ENCODE assay signal across 8 cellular contexts in genomic region chr10:11610151-11610854, GRCh38. TPM values are rescaled to one million over a fixed set of nuclear protein-coding genes. Genes with fewer than 3 reads are reported as not detected.
DNase-seq lines count a peak whose midpoint lies in the region; ATAC-seq, FAIRE-seq and TF ChIP-seq lines count a peak whose summit lies in the region.

No MANE protein-coding gene starts in this region.

- intact Hi-C loops in activated CD4-positive, alpha-beta T cell treated with anti-CD3 and anti-CD28 coated beads for 36 hours (cut with DNase I, micrococcal nuclease), result loop anchor here (2.0 to 5.0 kb wide), 4 partner anchors 30 to 94 kb away; no protein-coding TSS in a partner anchor
- intact Hi-C loops in kidney (cut with DNase I), result no loop called here

- no peak for TF ChIP-seq CTCF in kidney (IDR thresholded peaks at IDR 0.05; ENCODE audit: borderline replicate concordance, extremely low read depth, insufficient read depth)

- peaks cover 2% of the 10 kb centered on the region for H3K27me3 Mint-ChIP-seq in activated CD4-positive, alpha-beta T cell treated with anti-CD3 and anti-CD28 coated beads for 36 hours
- H3K27me3 Mint-ChIP-seq in activated T-helper 17 cell treated with anti-CD3 and anti-CD28 coated beads, Interleukin-2, amount 50 U/mL, for 72 hours, result peaks cover 3% of the 10 kb centered on the region

- H3K4me1 Mint-ChIP-seq in activated CD4-positive, alpha-beta T cell treated with anti-CD3 and anti-CD28 coated beads for 36 hours, result peaks cover 50% of the 10 kb centered on the region
- H3K4me1 Mint-ChIP-seq in activated T-helper 17 cell treated with anti-CD3 and anti-CD28 coated beads, Interleukin-2, amount 50 U/mL, for 72 hours, result peaks cover 5% of the 10 kb centered on the region

- peak overlapping the region; percentile 87 to 93 for H3K4me3 ChIP-seq in kidney (ENCODE audit: low read length in 2 of 2)

- no peaks in the 10 kb centered on the region for H3K36me3 Mint-ChIP-seq in activated CD4-positive, alpha-beta T cell treated with anti-CD3 and anti-CD28 coated beads for 36 hours (ENCODE audit: low read depth)
- H3K36me3 Mint-ChIP-seq in activated T-helper 17 cell treated with anti-CD3 and anti-CD28 coated beads, Interleukin-2, amount 50 U/mL, for 72 hours (ENCODE audit: low read depth), result no peaks in the 10 kb centered on the region

- H3K9me3 ChIP-seq in kidney (ENCODE audit: control insufficient read depth in 1 of 2, low read length in 2 of 2), result no peaks in the 10 kb centered on the region

- H3K4me3 Mint-ChIP-seq in activated CD4-positive, alpha-beta T cell treated with anti-CD3 and anti-CD28 coated beads for 36 hours, result peak overlapping the region; percentile 83
- peak overlapping the region; percentile 84 for H3K4me3 Mint-ChIP-seq in activated T-helper 17 cell treated with anti-CD3 and anti-CD28 coated beads, Interleukin-2, amount 50 U/mL, for 72 hours

- no peak for FAIRE-seq in kidney (lab: Jason Lieb, UNC)

- no peak for ATAC-seq in activated CD4-positive, alpha-beta T cell treated with anti-CD3 and anti-CD28 coated beads for 36 hours
- no peak for ATAC-seq in activated T-helper 17 cell treated with anti-CD3 and anti-CD28 coated beads, Interleukin-2, amount 50 U/mL, for 72 hours (replicated peaks)
- ATAC-seq in HG02610 (IDR thresholded peaks at IDR 0.05; ENCODE audit: unreplicated experiment), result no peak
- no peak for ATAC-seq in GM18870 (IDR thresholded peaks at IDR 0.05; ENCODE audit: unreplicated experiment)

- DNase-seq in activated CD4-positive, alpha-beta T cell treated with anti-CD3 and anti-CD28 coated beads for 36 hours, result no peak
- DNase-seq in activated CD4-positive, alpha-beta T cell treated with anti-CD3 and anti-CD28 coated beads for 48 hours, result no peak
- DNase-seq in kidney (no peak), amygdala (lab: John Stamatoyannopoulos, UW) (no peak)

- peak overlapping the region; percentile 55 to 73 for H3K9ac ChIP-seq in kidney (ENCODE audit: low read length in 2 of 2)

- CTCF ChIA-PET in activated CD4-positive, alpha-beta T cell treated with anti-CD3 and anti-CD28 coated beads for 36 hours (lab: Charles Lee), result interaction anchor here (0.6 to 1.5 kb wide), 9 partner anchors 12 to 1399 kb away, joined by 3 to 6 read pairs (median 3); no protein-coding TSS in a partner anchor

- peaks cover 3 to 7% of the 10 kb centered on the region in 2 donors for H3K4me1 ChIP-seq in kidney (ENCODE audit: control insufficient read depth in 1 of 2, insufficient read depth in 1 of 2, low read depth in 1 of 2, low read length in 2 of 2)

- POLR2A ChIA-PET in activated CD4-positive, alpha-beta T cell treated with anti-CD3 and anti-CD28 coated beads for 36 hours (lab: Charles Lee), result interaction anchor here (0.6 kb wide), 1 partner anchor 18 kb away, joined by 9 read pairs; no protein-coding TSS in a partner anchor

- H3K27ac Mint-ChIP-seq in activated CD4-positive, alpha-beta T cell treated with anti-CD3 and anti-CD28 coated beads for 36 hours, result peak overlapping the region; percentile 80
- peak overlapping the region; percentile 49 for H3K27ac Mint-ChIP-seq in activated T-helper 17 cell treated with anti-CD3 and anti-CD28 coated beads, Interleukin-2, amount 50 U/mL, for 72 hours

- no peaks in the 10 kb centered on the region for H3K36me3 ChIP-seq in kidney (ENCODE audit: control insufficient read depth in 1 of 2, insufficient read depth in 2 of 2, low read length in 2 of 2)

- peak overlapping the region; percentile 78 to 83 for H3K27ac ChIP-seq in kidney (ENCODE audit: low read depth in 2 of 2, low read length in 2 of 2)
- peak overlapping the region; percentile 22 for H3K27ac ChIP-seq in temporal lobe (ENCODE audit: low read depth, low read length)

- no peaks in the 10 kb centered on the region for H3K9me3 Mint-ChIP-seq in activated CD4-positive, alpha-beta T cell treated with anti-CD3 and anti-CD28 coated beads for 36 hours (ENCODE audit: low read depth)
- H3K9me3 Mint-ChIP-seq in activated T-helper 17 cell treated with anti-CD3 and anti-CD28 coated beads, Interleukin-2, amount 50 U/mL, for 72 hours, result no peaks in the 10 kb centered on the region

RNA-seq across cellular contexts. Expression of gene USP6NL, which starts 1.1 kb away (rescaled TPM):
- 1 to 10 TPM; 4.4 to 5.4 TPM for total RNA-seq in activated CD4-positive, alpha-beta T cell treated with anti-CD3 and anti-CD28 coated beads for 36 hours
- total RNA-seq in activated T-helper 17 cell treated with anti-CD3 and anti-CD28 coated beads, Interleukin-2, amount 50 U/mL, for 72 hours, result 1 to 10 TPM in 1 of 2 donors, under 1 TPM in 1; 0.74 to 1.7 TPM
- total RNA-seq in kidney (17.7 TPM), temporal lobe (29.7 TPM)
- polyA plus RNA-seq in kidney (ENCODE audit: insufficient read depth, low read depth, low replicate concordance), result 4.5 TPM
